In the genomic region with DNA sequence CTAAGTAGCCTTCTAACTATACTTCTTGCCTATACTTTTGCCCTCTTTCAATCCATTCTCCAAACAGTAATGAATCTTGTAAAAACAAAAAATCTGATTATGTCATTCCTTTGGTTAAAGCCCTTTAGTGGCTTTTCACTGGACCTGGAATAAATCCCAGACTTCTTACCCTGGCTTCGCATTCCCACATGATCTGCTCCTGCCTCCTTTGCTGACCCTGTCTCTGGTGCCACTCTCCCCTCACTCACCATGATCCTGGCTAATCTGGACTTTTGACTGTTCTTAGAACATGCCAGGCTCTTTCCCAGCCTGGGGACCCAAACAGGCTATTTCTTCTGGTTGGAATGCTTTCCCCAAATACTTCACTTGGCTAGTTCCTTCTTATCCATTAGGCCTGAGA, we compare ENCODE assay signal across 21 cellular contexts. TPM values are rescaled to one million over a fixed set of nuclear protein-coding genes. Genes with fewer than 3 reads are reported as not detected.
DNase-seq lines count a peak whose midpoint lies in the region; ATAC-seq, FAIRE-seq and TF ChIP-seq lines count a peak whose summit lies in the region.
"Had no signal": no experiment of that assay in that cellular context is flagged by ENCODE, and none has a peak within 500 bp of the region (broad histone marks: within the 10 kb centered on the region; RNA-seq: fewer than 3 reads in every experiment).

No MANE protein-coding gene starts in this region.

- no peak for TF ChIP-seq RAD21 in HepG2 (CRISPR knock-in tag; IDR thresholded peaks at IDR 0.05)

- H3K9me3 Mint-ChIP-seq in activated CD4-positive, alpha-beta T cell treated with anti-CD3 and anti-CD28 coated beads, Interleukin-2, amount 10 ng/mL, durations not matched to agents 24 days and 14 days: peaks cover 9% of the 10 kb centered on the region
- H3K9me3 Mint-ChIP-seq in astrocyte (ENCODE audit: unreplicated experiment): peaks cover 2% of the 10 kb centered on the region
- H3K9me3 Mint-ChIP-seq: CD4-positive, alpha-beta memory T cell; HFFc6; IgD-negative memory B cell had no signal

- no TSS peak for BruUV-seq in HepG2 (replicated peaks; lab: Mats Ljungman, UMichigan)

- no peaks in the 10 kb centered on the region for H3K27me3 Mint-ChIP-seq in activated CD4-positive, alpha-beta T cell treated with anti-CD3 and anti-CD28 coated beads, Interleukin-2, amount 10 ng/mL, durations not matched to agents 24 days and 14 days
- H3K27me3 Mint-ChIP-seq in astrocyte (ENCODE audit: low read depth, unreplicated experiment): no peaks in the 10 kb centered on the region
- H3K27me3 Mint-ChIP-seq: CD4-positive, alpha-beta memory T cell had no signal

- H3K79me2 ChIP-seq in astrocyte (ENCODE audit: insufficient read depth, low read length) (no peaks in the 10 kb centered on the region), HepG2 (ENCODE audit: insufficient read depth, low read length) (no peaks in the 10 kb centered on the region), osteoblast (ENCODE audit: insufficient read depth, low read length) (no peaks in the 10 kb centered on the region)

- POLR2A ChIA-PET in HepG2 (lab: Yijun Ruan, JAX): interaction anchor here (5.8 kb wide), 1 partner anchor 25 kb away, joined by 26 read pairs; no protein-coding TSS in a partner anchor

- FAIRE-seq in astrocyte (lab: Jason Lieb, UNC) (no peak), HepG2 (lab: Jason Lieb, UNC) (no peak)

- H3K27ac Mint-ChIP-seq in activated CD4-positive, alpha-beta T cell treated with anti-CD3 and anti-CD28 coated beads, Interleukin-2, amount 10 ng/mL, durations not matched to agents 24 days and 14 days: no peak overlapping the region
- H3K27ac Mint-ChIP-seq in astrocyte (ENCODE audit: unreplicated experiment): no peak overlapping the region
- H3K27ac Mint-ChIP-seq: CD14-positive monocyte, HFFc6 had no signal

- no peaks in the 10 kb centered on the region for H3K36me3 ChIP-seq in astrocyte (ENCODE audit: insufficient read depth, low read length)
- H3K36me3 ChIP-seq in HepG2 (replicated peaks in 1 of 2; ENCODE audit: control insufficient read depth in 1 of 2, insufficient read depth in 2 of 2, low read length in 2 of 2): peaks cover 17 to 23% of the 10 kb centered on the region in 2 experiments
- no peaks in the 10 kb centered on the region for H3K36me3 ChIP-seq in osteoblast (ENCODE audit: insufficient read depth, low read length)
- H3K36me3 ChIP-seq in gastroesophageal sphincter: no peaks in the 10 kb centered on the region
- H3K36me3 ChIP-seq: BLaER1 had no signal

- intact Hi-C loops in activated CD4-positive, alpha-beta T cell treated with anti-CD3 and anti-CD28 coated beads, Interleukin-2, amount 10 ng/mL, durations not matched to agents 24 days and 14 days (cut with micrococcal nuclease): no loop called here
- intact Hi-C loops in HepG2 (cut with micrococcal nuclease; ENCODE audit: unreplicated experiment): loop anchor here (2.0 kb wide), 1 partner anchor 17 kb away; no protein-coding TSS in a partner anchor

- H3K4me2 ChIP-seq in astrocyte (ENCODE audit: low read length) (no peak overlapping the region), HepG2 (ENCODE audit: low read depth, low read length) (no peak overlapping the region), osteoblast (ENCODE audit: insufficient read depth, low read length) (no peak overlapping the region)
- H3K4me2 ChIP-seq: BLaER1 had no signal

- H3K4me3 Mint-ChIP-seq in activated CD4-positive, alpha-beta T cell treated with anti-CD3 and anti-CD28 coated beads, Interleukin-2, amount 10 ng/mL, durations not matched to agents 24 days and 14 days: no peak overlapping the region
- peak overlapping the region; percentile 15 for H3K4me3 Mint-ChIP-seq in astrocyte (ENCODE audit: unreplicated experiment)
- H3K4me3 Mint-ChIP-seq: CD14-positive monocyte; CD4-positive, alpha-beta memory T cell; HFFc6; IgD-negative memory B cell had no signal

- H3K4me1 Mint-ChIP-seq in activated CD4-positive, alpha-beta T cell treated with anti-CD3 and anti-CD28 coated beads, Interleukin-2, amount 10 ng/mL, durations not matched to agents 24 days and 14 days: no peaks in the 10 kb centered on the region
- no peaks in the 10 kb centered on the region for H3K4me1 Mint-ChIP-seq in astrocyte (ENCODE audit: low read depth, unreplicated experiment)
- H3K4me1 Mint-ChIP-seq: CD14-positive monocyte; CD4-positive, alpha-beta memory T cell; IgD-negative memory B cell had no signal

- TF ChIP-seq CTCF in astrocyte (IDR thresholded peaks at IDR 0.05; ENCODE audit: insufficient read depth, low read depth, low read length) (no peak), HepG2 (CRISPR knock-in tag; IDR thresholded peaks at IDR 0.05) (no peak), osteoblast (IDR thresholded peaks at IDR 0.05; ENCODE audit: extremely low read depth, low read depth, low read length) (no peak), gastroesophageal sphincter (IDR thresholded peaks at IDR 0.05) (no peak)

- TF ChIP-seq POLR2A in HepG2 (IDR thresholded peaks at IDR 0.05; ENCODE audit: insufficient read depth in 1 of 2, low read depth in 2 of 2, low read length in 2 of 2) (no peak), gastroesophageal sphincter (IDR thresholded peaks at IDR 0.05) (no peak)

- H3K4me3 ChIP-seq in astrocyte (ENCODE audit: insufficient read depth, low read depth, low read length) (no peak overlapping the region), HepG2 (replicated peaks in 1 of 3; ENCODE audit: insufficient read depth in 1 of 3, low read depth in 2 of 3, low read length in 3 of 3) (no peak overlapping the region), osteoblast (ENCODE audit: insufficient read depth, low read length) (no peak overlapping the region), gastroesophageal sphincter (no peak overlapping the region)
- H3K4me3 ChIP-seq: BLaER1 had no signal

- no peak overlapping the region for H2AFZ ChIP-seq in astrocyte (ENCODE audit: low read depth, low read length)
- H2AFZ ChIP-seq in HepG2 (ENCODE audit: low read length): no peak overlapping the region
- peak overlapping the region; percentile 58 for H2AFZ ChIP-seq in osteoblast (ENCODE audit: low read length)

- H3K27ac ChIP-seq in astrocyte (ENCODE audit: low read depth, low read length) (no peak overlapping the region), HepG2 (ENCODE audit: extremely low read length, insufficient read depth, low read length) (no peak overlapping the region), osteoblast (ENCODE audit: low read depth, low read length) (no peak overlapping the region), gastroesophageal sphincter (no peak overlapping the region)
- H3K27ac ChIP-seq: BLaER1, HL-60 had no signal

- H3K27me3 ChIP-seq in astrocyte (ENCODE audit: insufficient read depth, low read length) (no peaks in the 10 kb centered on the region), HepG2 (ENCODE audit: control insufficient read depth in 1 of 2, insufficient read depth in 2 of 2, low read length in 2 of 2) (no peaks in the 10 kb centered on the region; a peak in 1 of 5 replicates), osteoblast (ENCODE audit: insufficient read depth, low read length) (no peaks in the 10 kb centered on the region), gastroesophageal sphincter (no peaks in the 10 kb centered on the region)
- H3K27me3 ChIP-seq: BLaER1 had no signal

- peak; percentile 40 for DNase-seq in activated CD4-positive, alpha-beta T cell treated with anti-CD3 and anti-CD28 coated beads, Interleukin-2, amount 10 ng/mL, durations not matched to agents 24 days and 14 days
- DNase-seq in activated CD4-positive, alpha-beta T cell treated with anti-CD3 and anti-CD28 coated beads for 4 hours: no peak
- DNase-seq in astrocyte (ENCODE audit: low read depth) (no peak), HepG2 (ENCODE audit: low spot score) (no peak), osteoblast (ENCODE audit: insufficient read length, low spot score, missing footprints) (no peak), NCI-H1417 treated with DMSO at 0.1 percent for 48 hours (lab: John Stamatoyannopoulos, UW) (no peak)
- DNase-seq: 8988T; CD4-positive, alpha-beta memory T cell; DMS153; DMS79; GF-D8; GOT3; H7; HFFc6 had no signal

- H3K9ac ChIP-seq in astrocyte (ENCODE audit: low read length) (no peak overlapping the region), HepG2 (ENCODE audit: insufficient read depth, low read depth, low read length) (no peak overlapping the region)
- H3K9ac ChIP-seq: BLaER1 had no signal

- TF ChIP-seq EP300 in HepG2 (IDR thresholded peaks at IDR 0.05; ENCODE audit: low read depth in 2 of 2, low read length in 2 of 2) (no peak), HepG2 (CRISPR knock-in tag; IDR thresholded peaks at IDR 0.05; ENCODE audit: borderline replicate concordance) (no peak), gastroesophageal sphincter (IDR thresholded peaks at IDR 0.05) (no peak)

- WGBS in HepG2 (ENCODE audit: low lambda C conversion rate): 100% methylated on average over 1 of the region's 1 CpG
- WGBS in gastroesophageal sphincter (ENCODE audit: low coverage in 1 of 2), 2 donors: 70 to 71% methylated on average over 1 of the region's 1 CpG

- CTCF ChIA-PET in HepG2 (lab: Yijun Ruan, JAX; ENCODE audit: low intra/inter-chr PET ratio, low total read pairs): no interaction called here

- no peak for ATAC-seq in HepG2
- no peak for ATAC-seq in GM18502 (IDR thresholded peaks at IDR 0.05; ENCODE audit: poor library complexity, unreplicated experiment)
- no peak for ATAC-seq in gastroesophageal sphincter
- ATAC-seq: HCT116 had no signal

- H3K36me3 Mint-ChIP-seq in activated CD4-positive, alpha-beta T cell treated with anti-CD3 and anti-CD28 coated beads, Interleukin-2, amount 10 ng/mL, durations not matched to agents 24 days and 14 days (ENCODE audit: low read depth): no peaks in the 10 kb centered on the region
- H3K36me3 Mint-ChIP-seq in astrocyte (ENCODE audit: low read depth, unreplicated experiment): no peaks in the 10 kb centered on the region
- H3K36me3 Mint-ChIP-seq: CD14-positive monocyte, IgD-negative memory B cell had no signal

- in situ Hi-C loops in HepG2 (cut with HindIII; ENCODE audit: extremely low pct_ligation_motif_present, low pct_unique_long_range_greater_than_20kb): no loop called here

- H3K4me1 ChIP-seq in astrocyte (ENCODE audit: insufficient read depth, low read length) (no peaks in the 10 kb centered on the region), HepG2 (ENCODE audit: insufficient read depth, low read length) (peaks cover under 1% of the 10 kb centered on the region), osteoblast (ENCODE audit: insufficient read depth, low read length) (peaks cover 8% of the 10 kb centered on the region), gastroesophageal sphincter (no peaks in the 10 kb centered on the region)
- H3K4me1 ChIP-seq: BLaER1 had no signal

- H4K20me1 ChIP-seq in astrocyte (ENCODE audit: insufficient read depth, low read length) (no peaks in the 10 kb centered on the region), HepG2 (ENCODE audit: insufficient read depth, low read length) (no peaks in the 10 kb centered on the region), osteoblast (ENCODE audit: insufficient read depth, low read length) (no peaks in the 10 kb centered on the region)
- H4K20me1 ChIP-seq: BLaER1 had no signal

- H3K9me3 ChIP-seq in astrocyte (ENCODE audit: insufficient read depth, low read depth, low read length): no peaks in the 10 kb centered on the region
- no peaks in the 10 kb centered on the region for H3K9me3 ChIP-seq in HepG2 (ENCODE audit: low read length)
- H3K9me3 ChIP-seq in osteoblast (ENCODE audit: low read depth, low read length): no peaks in the 10 kb centered on the region
- H3K9me3 ChIP-seq in gastroesophageal sphincter: no peaks in the 10 kb centered on the region
- H3K9me3 ChIP-seq: BLaER1 had no signal

RNA-seq across cellular contexts. Expression of a gene that starts 7.9 kb away (rescaled TPM):
- total RNA-seq in activated CD4-positive, alpha-beta T cell treated with anti-CD3 and anti-CD28 coated beads, Interleukin-2, amount 10 ng/mL, durations not matched to agents 24 days and 14 days: 18.7 and 21.8 TPM in 2 replicates
- 18.2 and 20.7 TPM in 2 replicates for total RNA-seq in astrocyte
- 119 and 158 TPM in 2 replicates for total RNA-seq in HepG2 (2016; rRNA removed; fragmentation: Illumina TruSeq; extraction: Trizol)
- 154 and 169 TPM in 2 replicates for total RNA-seq in HepG2 (2016; cell fraction: cytosol; rRNA removed; fragmentation: Illumina TruSeq; extraction: Trizol; ENCODE audit: low read depth)
- 111 and 161 TPM in 2 replicates for total RNA-seq in HepG2 (2016; cell fraction: insoluble cytoplasmic fraction; rRNA removed; fragmentation: Illumina TruSeq; extraction: Trizol)
- 165 and 196 TPM in 2 replicates for total RNA-seq in HepG2 (2016; cell fraction: membrane; rRNA removed; fragmentation: Illumina TruSeq; extraction: Trizol)
- total RNA-seq in HepG2 (2016; cell fraction: nucleus; rRNA removed; fragmentation: Illumina TruSeq; extraction: Trizol): 192 and 219 TPM in 2 replicates
- polyA plus RNA-seq in HepG2 (2011; rRNA removed): 131 and 134 TPM in 2 replicates
- 57.1 and 79.7 TPM in 2 replicates for polyA plus RNA-seq in HepG2 (2011; cell fraction: cytosol; rRNA removed)
- polyA plus RNA-seq in HepG2 (2011; cell fraction: nucleus; rRNA removed): 77.3 and 94.7 TPM in 2 replicates
- 103 and 118 TPM in 2 replicates for polyA plus RNA-seq in HepG2 (2012)
- 19.6 and 24.5 TPM in 2 replicates for polyA plus RNA-seq in HepG2 (2016; cell fraction: cytosol; fragmentation: Illumina TruSeq; extraction: Trizol; ENCODE audit: low read depth)
- polyA plus RNA-seq in HepG2 (2016; cell fraction: insoluble cytoplasmic fraction; fragmentation: Illumina TruSeq; extraction: Trizol; ENCODE audit: low read depth): 95.4 and 102 TPM in 2 replicates
- polyA plus RNA-seq in HepG2 (2016; cell fraction: membrane; fragmentation: Illumina TruSeq; extraction: Trizol; ENCODE audit: low read depth): 45.8 and 50.4 TPM in 2 replicates
- polyA plus RNA-seq in HepG2 (2016; cell fraction: nucleus; fragmentation: Illumina TruSeq; extraction: Trizol; ENCODE audit: insufficient read depth, low read depth): 216 and 223 TPM in 2 replicates
- polyA minus RNA-seq in HepG2 (2011; rRNA and poly(A)+ RNA removed; ENCODE audit: low replicate concordance): 24.3 and 71.9 TPM in 2 replicates
- polyA minus RNA-seq in HepG2 (2011; cell fraction: cytosol; rRNA and poly(A)+ RNA removed): 59.9 and 69.8 TPM in 2 replicates
- polyA minus RNA-seq in HepG2 (2011; cell fraction: nucleus; rRNA and poly(A)+ RNA removed): 211 and 242 TPM in 2 replicates
- 25.0 and 25.3 TPM in 2 replicates for total RNA-seq in osteoblast
- 10 to 100 TPM; 13.5 to 21.3 (median 16.3) TPM for total RNA-seq in gastroesophageal sphincter
